In genomic region chr13:100154835-100155463, GRCh38 we compare ENCODE assay signal across 22 cellular contexts.
DNase-seq lines count a peak whose midpoint lies in the region; ATAC-seq, FAIRE-seq and TF ChIP-seq lines count a peak whose summit lies in the region.
"Had no signal": no experiment of that assay in that cellular context is flagged by ENCODE, and none has a peak within 500 bp of the region (broad histone marks: within the 10 kb centered on the region; RNA-seq: fewer than 3 reads in every experiment).

No MANE protein-coding gene starts in this region.

- TF ChIP-seq POLR2A in H54 (IDR thresholded peaks at IDR 0.05; ENCODE audit: low read depth, low read length) (no peak), H1 (IDR thresholded peaks at IDR 0.05; ENCODE audit: control extremely low read depth in 1 of 2, low read depth in 2 of 2, low read length in 2 of 2) (no peak)

- H4K5ac ChIP-seq in H1 (ENCODE audit: insufficient read length, low read depth, low read length), result peak overlapping the region; percentile 76

- H3K9ac ChIP-seq in H1 (replicated peaks in 1 of 4; ENCODE audit: extremely low read depth in 1 of 4, low read depth in 3 of 4, low read length in 3 of 4), result no peak overlapping the region
- no peak overlapping the region for H3K9ac ChIP-seq in neuronal stem cell (ENCODE audit: low read depth, low read length, poor library complexity)
- H3K9ac ChIP-seq: GM23248 had no signal

- no peak for ATAC-seq in HG03196 (IDR thresholded peaks at IDR 0.05; ENCODE audit: unreplicated experiment)
- ATAC-seq: GM12878, Right ventricle myocardium inferior had no signal

- FAIRE-seq in H54 (lab: Jason Lieb, UNC) (peak; percentile 70), H1 (lab: Jason Lieb, UNC) (peak; percentile 66)
- FAIRE-seq: GM12878 had no signal

- no peak overlapping the region for H4K91ac ChIP-seq in H1 (replicated peaks; ENCODE audit: insufficient read length, low read length)
- no peak overlapping the region for H4K91ac ChIP-seq in neuronal stem cell (ENCODE audit: low read depth, low read length, poor library complexity)

- H3K27ac ChIP-seq in H1 (ENCODE audit: low read depth, low read length) (0 out of 2 replicates have a peak overlapping the region, but pooled peaks have one; percentile 14), neuronal stem cell (replicated peaks; ENCODE audit: low read length) (peak overlapping the region; percentile 44)
- no peak overlapping the region for H3K27ac ChIP-seq in effector memory CD4-positive, alpha-beta T cell (ENCODE audit: insufficient read depth, low read length, poor library complexity, severe bottlenecking)
- H3K27ac ChIP-seq: GM23248, SJSA1 had no signal

- H2AK5ac ChIP-seq in H1 (ENCODE audit: low read depth, low read length) (no peak overlapping the region), neuronal stem cell (ENCODE audit: low read depth, low read length) (no peak overlapping the region)

- no peak overlapping the region for H2BK20ac ChIP-seq in H1 (ENCODE audit: low read length)

- CTCF ChIA-PET in H1 (lab: Charles Lee; ENCODE audit: partially characterized antibody), result interaction anchor here (0.7 to 1.4 kb wide), 5 partner anchors 19 to 254 kb away, joined by 3 read pairs; no protein-coding TSS in a partner anchor

- H3K18ac ChIP-seq in H1 (ENCODE audit: extremely low read depth, low read length), result no peak overlapping the region; the same call in 1 of the 2 replicates
- H3K18ac ChIP-seq in neuronal stem cell (ENCODE audit: low read length), result no peak overlapping the region

- no peaks in the 10 kb centered on the region; a peak in 1 of 4 replicates for H3K79me2 ChIP-seq in H1 (ENCODE audit: control insufficient read depth in 1 of 2, insufficient read depth in 2 of 2, low read length in 2 of 2)

- H3K79me1 ChIP-seq in H1 (ENCODE audit: low read depth, low read length) (peaks cover 3% of the 10 kb centered on the region; the same call in 1 of the 2 replicates), neuronal stem cell (ENCODE audit: low read depth, low read length) (no peaks in the 10 kb centered on the region)

- TF ChIP-seq CTCF in H1 (IDR thresholded peaks at IDR 0.05; ENCODE audit: control extremely low read depth in 1 of 3, insufficient read depth in 1 of 3, low read depth in 1 of 3, low read length in 3 of 3), result no peak

- peaks cover 0 to 20% (median 0%) of the 10 kb centered on the region in 4 experiments; a peak in 1 of 8 replicates for H3K36me3 ChIP-seq in H1 (ENCODE audit: control insufficient read depth in 2 of 4, insufficient read depth in 4 of 4, low read length in 3 of 4)
- H3K36me3 ChIP-seq in neuronal stem cell (replicated peaks in 1 of 2; ENCODE audit: control insufficient read depth in 2 of 2, insufficient read depth in 2 of 2, low read length in 2 of 2), result peaks cover 2 to 53% of the 10 kb centered on the region in 2 donors
- no peaks in the 10 kb centered on the region for H3K36me3 ChIP-seq in effector memory CD4-positive, alpha-beta T cell (ENCODE audit: control insufficient read depth, insufficient read depth, low read length)

- no peak overlapping the region for H3K56ac ChIP-seq in H1 (replicated peaks; ENCODE audit: insufficient read length, low read depth, low read length)

- peaks cover 0 to 12% (median 7%) of the 10 kb centered on the region in 4 experiments; a peak in 4 of 7 replicates for H3K4me1 ChIP-seq in H1 (replicated peaks in 1 of 4; ENCODE audit: control insufficient read depth in 3 of 4, insufficient read depth in 4 of 4, low read length in 3 of 4)
- peaks cover 4 to 8% of the 10 kb centered on the region in 2 donors for H3K4me1 ChIP-seq in neuronal stem cell (ENCODE audit: control insufficient read depth in 2 of 2, insufficient read depth in 1 of 2, low read depth in 1 of 2, low read length in 2 of 2)
- H3K4me1 ChIP-seq in effector memory CD4-positive, alpha-beta T cell (ENCODE audit: control insufficient read depth, insufficient read depth, low read length, poor library complexity, severe bottlenecking), result no peaks in the 10 kb centered on the region
- H3K4me1 ChIP-seq: Caco-2 had no signal

- H2BK5ac ChIP-seq in H1 (ENCODE audit: low read depth, low read length), result no peak overlapping the region
- no peak overlapping the region for H2BK5ac ChIP-seq in neuronal stem cell (ENCODE audit: low read length)

- TF ChIP-seq RAD21 in H1 (IDR thresholded peaks at IDR 0.05 in 1 of 2, conservative IDR thresholded peaks at IDR 0.05 in 1 of 2; ENCODE audit: low read depth in 2 of 2, low read length in 2 of 2), result no peak

- H4K8ac ChIP-seq in H1 (ENCODE audit: extremely low read depth, insufficient read depth, low read length) (no peak overlapping the region), neuronal stem cell (ENCODE audit: low read depth, low read length) (no peak overlapping the region)

- 0 out of 4 replicates have a peak overlapping the region, but pooled peaks of 1 of the 2 experiments have one; percentile 2 for H3K4me2 ChIP-seq in H1 (ENCODE audit: insufficient read depth in 1 of 2, low read depth in 2 of 2, low read length in 2 of 2)
- no peak overlapping the region for H3K4me2 ChIP-seq in neuronal stem cell (ENCODE audit: insufficient read depth, low read length, poor library complexity, severe bottlenecking)

- H3K9me3 ChIP-seq in H1 (ENCODE audit: insufficient read depth in 2 of 2, low read depth in 1 of 2, low read length in 1 of 2), result no peaks in the 10 kb centered on the region
- peaks cover 0 to 2% of the 10 kb centered on the region in 2 donors for H3K9me3 ChIP-seq in neuronal stem cell (replicated peaks in 1 of 2; ENCODE audit: control insufficient read depth in 2 of 2, insufficient read depth in 1 of 2, low read depth in 1 of 2, low read length in 2 of 2)
- no peaks in the 10 kb centered on the region for H3K9me3 ChIP-seq in effector memory CD4-positive, alpha-beta T cell (ENCODE audit: control insufficient read depth, low read length)
- H3K9me3 ChIP-seq: Caco-2, SJSA1 had no signal

- no peak overlapping the region for H3K4me3 ChIP-seq in Jurkat, Clone E6-1 (ENCODE audit: low read length)
- H3K4me3 ChIP-seq in H1 (ENCODE audit: extremely low read depth in 1 of 4, insufficient read depth in 2 of 4, low read depth in 3 of 4, low read length in 4 of 4) (no peak overlapping the region), neuronal stem cell (ENCODE audit: low read length in 2 of 2) (no peak overlapping the region)
- no peak overlapping the region for H3K4me3 ChIP-seq in effector memory CD4-positive, alpha-beta T cell (ENCODE audit: insufficient read depth, low read depth, low read length, poor library complexity, severe bottlenecking)
- H3K4me3 ChIP-seq: GM12878, GM23248, SJSA1 had no signal

- H3K27me3 ChIP-seq in H1 (replicated peaks in 1 of 4; ENCODE audit: control insufficient read depth in 3 of 4, extremely low read depth in 1 of 4, insufficient read depth in 3 of 4, low read length in 3 of 4) (no peaks in the 10 kb centered on the region), neuronal stem cell (ENCODE audit: control insufficient read depth in 3 of 3, insufficient read depth in 3 of 3, low read depth in 1 of 3, low read length in 3 of 3) (no peaks in the 10 kb centered on the region)
- no peaks in the 10 kb centered on the region for H3K27me3 ChIP-seq in effector memory CD4-positive, alpha-beta T cell (replicated peaks; ENCODE audit: control insufficient read depth, insufficient read depth, low read length, poor library complexity, severe bottlenecking)
- H3K27me3 ChIP-seq: SJSA1 had no signal

- TF ChIP-seq EP300 in H1 (IDR thresholded peaks at IDR 0.05; ENCODE audit: borderline replicate concordance in 1 of 2, low read depth in 2 of 2, low read length in 2 of 2), result no peak

- H3K23me2 ChIP-seq in H1 (ENCODE audit: low read depth, low read length), result no peaks in the 10 kb centered on the region

- H2AFZ ChIP-seq in H1 (ENCODE audit: low read length) (no peak overlapping the region), neuronal stem cell (ENCODE audit: low read length) (no peak overlapping the region)
- H2AFZ ChIP-seq: GM23248 had no signal

- H3K4ac ChIP-seq in H1 (replicated peaks; ENCODE audit: insufficient read length, low read depth, low read length) (no peak overlapping the region), neuronal stem cell (ENCODE audit: low read length) (no peak overlapping the region)

- H2BK120ac ChIP-seq in H1 (replicated peaks; ENCODE audit: low read depth, low read length) (no peak overlapping the region), neuronal stem cell (ENCODE audit: low read depth, low read length) (no peak overlapping the region)

- H3K14ac ChIP-seq in H1 (ENCODE audit: insufficient read length) (no peak overlapping the region), neuronal stem cell (ENCODE audit: low read length) (no peak overlapping the region)

- DNase-seq in H54 (ENCODE audit: insufficient read length, low spot score) (no peak), H1 (ENCODE audit: low read depth in 1 of 2, low spot score in 2 of 2) (no peak), neuronal stem cell (ENCODE audit: low spot score) (no peak), NCI-H345 treated with DMSO at 0.1 percent for 48 hours (lab: John Stamatoyannopoulos, UW; ENCODE audit: unreplicated experiment) (no peak)
- peak; percentile 20 for DNase-seq in Jurkat, Clone E6-1 (ENCODE audit: low read depth, low spot score)
- DNase-seq in effector memory CD4-positive, alpha-beta T cell, result no peak
- DNase-seq: Caco-2; CD4-positive, alpha-beta T cell; DMS 273 treated with DMSO at 0.1 percent for 48 hours; DMS79 treated with DMSO at 0.1 percent for 48 hours; GM23248; KBM-7; MM.1S; NCI-H1048; NCI-H1417 treated with DMSO at 0.1 percent for 48 hours; NCI-H1930; NCI-H446; NCI-H526 had no signal

- H3K23ac ChIP-seq in H1 (ENCODE audit: insufficient read length) (no peak overlapping the region), neuronal stem cell (ENCODE audit: low read depth, low read length, poor library complexity) (no peak overlapping the region)

- POLR2A ChIA-PET in H1 (lab: Charles Lee; ENCODE audit: partially characterized antibody), result no interaction called here

- H2BK12ac ChIP-seq in H1 (ENCODE audit: low read depth, low read length), result no peak overlapping the region
- H2BK12ac ChIP-seq in neuronal stem cell (ENCODE audit: low read length), result no peak overlapping the region

- WGBS in H1 (ENCODE audit: extremely low coverage in 1 of 2, insufficient coverage in 1 of 2, insufficient read length in 1 of 2, insufficient replicate concordance in 2 of 2, low coverage in 1 of 2, low lambda C conversion rate in 2 of 2, missing lambda C conversion rate in 1 of 2), 2 experiments, result 77% methylated on average over 6 of the region's 6 CpGs; no CpG with 5 or more reads in 1 of the 2 experiments
- WGBS in neuronal stem cell (ENCODE audit: extremely low coverage in 2 of 2, insufficient read length in 2 of 2, insufficient replicate concordance in 1 of 2), 2 donors, result no CpG with 5 or more reads among the region's 6 CpGs

- H2BK15ac ChIP-seq in H1 (ENCODE audit: low read length) (no peak overlapping the region), neuronal stem cell (ENCODE audit: low read length) (no peak overlapping the region)

- H4K20me1 ChIP-seq in H1 (replicated peaks in 1 of 2; ENCODE audit: control insufficient read depth in 1 of 2, insufficient read depth in 2 of 2, low read length in 2 of 2), result no peaks in the 10 kb centered on the region

TF ChIP-seq in H1, 55 proteins besides CTCF, POLR2A, EP300 and RAD21 (continues in another document):
- no peak for TF ChIP-seq EGR1 (IDR thresholded peaks at IDR 0.05; ENCODE audit: borderline replicate concordance, low read depth, low read length)
- no peak for TF ChIP-seq SP1 (IDR thresholded peaks at IDR 0.05; ENCODE audit: low read depth, low read length)
- TF ChIP-seq KDM4A (IDR thresholded peaks at IDR 0.05; ENCODE audit: low read depth, low read length, severe bottlenecking), result no peak
